Comparison of ENCODE assay signal across 1 cellular context in the genomic region with DNA sequence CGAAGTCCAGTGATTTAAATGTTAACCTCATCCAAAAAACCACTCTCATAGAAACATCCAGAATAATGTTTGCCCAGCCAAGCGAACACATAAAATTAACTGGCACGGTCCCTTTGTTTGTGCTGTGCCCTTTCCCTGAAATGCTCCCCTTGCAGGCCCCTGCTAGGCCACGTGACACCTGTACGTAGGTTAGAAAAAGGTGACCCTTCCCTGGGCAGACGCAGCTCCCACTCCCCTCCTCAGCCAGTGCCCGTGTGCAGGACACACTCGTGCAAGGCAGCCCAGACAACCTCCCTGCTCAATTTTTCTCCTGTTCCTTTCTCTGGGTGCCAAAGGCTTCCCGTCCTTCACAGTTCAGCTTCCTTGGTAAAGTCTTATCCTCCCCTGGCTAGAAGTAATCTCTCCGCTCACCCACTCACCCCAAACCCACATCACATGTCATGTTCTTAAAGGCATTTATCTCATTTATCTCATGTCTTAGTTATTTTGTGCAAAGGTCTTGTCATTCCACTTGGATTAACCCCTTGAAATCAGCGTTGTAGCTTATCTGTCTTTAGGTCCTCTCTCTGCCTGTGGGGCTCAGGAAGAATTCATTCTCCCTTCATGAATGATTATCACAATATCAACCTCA.
TF ChIP-seq lines count a peak whose summit lies in the region.

No MANE protein-coding gene starts in this region.

TF ChIP-seq in HEK293T, 16 proteins besides CTCF, POLR2A, EP300 and RAD21:
- TF ChIP-seq FOXM1 (IDR thresholded peaks at IDR 0.05; ENCODE audit: borderline replicate concordance): no peak
- TF ChIP-seq FOXK2 (IDR thresholded peaks at IDR 0.05): no peak
- no peak for TF ChIP-seq TARDBP (IDR thresholded peaks at IDR 0.05)
- no peak for TF ChIP-seq NFRKB (IDR thresholded peaks at IDR 0.05)
- TF ChIP-seq L3MBTL2 (conservative IDR thresholded peaks at IDR 0.05): no peak
- no peak for TF ChIP-seq ARNT (IDR thresholded peaks at IDR 0.05)
- TF ChIP-seq CTBP1 (IDR thresholded peaks at IDR 0.05; ENCODE audit: borderline replicate concordance): no peak
- no peak for TF ChIP-seq ELF4 (IDR thresholded peaks at IDR 0.05)
- TF ChIP-seq SP1 (IDR thresholded peaks at IDR 0.05): no peak
- no peak for TF ChIP-seq BHLHE40 (IDR thresholded peaks at IDR 0.05; ENCODE audit: borderline replicate concordance)
- no peak for TF ChIP-seq FOXA1 (IDR thresholded peaks at IDR 0.05)
- no peak for TF ChIP-seq ZNF384 (IDR thresholded peaks at IDR 0.05)
